Comparison of ENCODE assay signal across 19 cellular contexts in genomic region chr17:75818326-75818885, GRCh38. TPM values are rescaled to one million over a fixed set of nuclear protein-coding genes. Genes with fewer than 3 reads are reported as not detected.
DNase-seq lines count a peak whose midpoint lies in the region; ATAC-seq, FAIRE-seq and TF ChIP-seq lines count a peak whose summit lies in the region.
"Had no signal": no experiment of that assay in that cellular context is flagged by ENCODE, and none has a peak within 500 bp of the region (broad histone marks: within the 10 kb centered on the region; RNA-seq: fewer than 3 reads in every experiment).

No MANE protein-coding gene starts in this region.

- H3K27ac Mint-ChIP-seq in activated T-cell treated with anti-CD3 and anti-CD28 coated beads, Interleukin-2, amount 50 U/mL, for 24 hours, result peak overlapping the region; percentile 53
- H3K27ac Mint-ChIP-seq in stimulated activated effector memory CD8-positive, alpha-beta T cell treated with anti-CD3 and anti-CD28 coated beads, Interleukin-12 subunit alpha, Interleukin-12 subunit beta, amount 100 ng/mL, for 72 hours, result peak overlapping the region; percentile 73
- H3K27ac Mint-ChIP-seq: GM23338 had no signal

- H4K20me1 ChIP-seq in K562 (replicated peaks; ENCODE audit: control insufficient read depth, insufficient read depth, low read length), result no peaks in the 10 kb centered on the region

- no peak overlapping the region for H2AFZ ChIP-seq in K562 (ENCODE audit: low read depth, low read length)
- H2AFZ ChIP-seq: GM23338 had no signal

- no peak for TF ChIP-seq CTCF in K562 (IDR thresholded peaks at IDR 0.05 in 2 of 3, conservative IDR thresholded peaks at IDR 0.05 in 1 of 3; ENCODE audit: insufficient read depth in 2 of 3, low read depth in 1 of 3, low read length in 3 of 3)

- no peak overlapping the region for H3K27ac ChIP-seq in K562 (ENCODE audit: extremely low read depth, low read depth, low read length)
- H3K27ac ChIP-seq: BLaER1 treated with 17β-estradiol and CSF1 and Interleukin-3, amounts not matched to agents 10 nM and 100 nM; Peyer's patch had no signal

- intact Hi-C loops in K562 (cut with micrococcal nuclease), result no loop called here

- TF ChIP-seq POLR2A in K562 (conservative IDR thresholded peaks at IDR 0.05), result no peak

- peaks cover 0 to 26% of the 10 kb centered on the region in 2 experiments; a peak in 1 of 5 replicates for H3K4me1 ChIP-seq in K562 (replicated peaks in 1 of 2; ENCODE audit: control insufficient read depth in 2 of 2, insufficient read depth in 2 of 2, low read length in 2 of 2)

- peaks cover 48% of the 10 kb centered on the region for H3K36me3 ChIP-seq in H7 (replicated peaks; ENCODE audit: control insufficient read depth, insufficient read depth, low read length)
- peaks cover 73% of the 10 kb centered on the region; the same call in 2 of the 3 replicates for H3K36me3 ChIP-seq in K562 (ENCODE audit: control insufficient read depth, insufficient read depth, low read length)

- peaks cover 86% of the 10 kb centered on the region for H3K36me3 Mint-ChIP-seq in activated T-cell treated with anti-CD3 and anti-CD28 coated beads, Interleukin-2, amount 50 U/mL, for 24 hours (ENCODE audit: low read depth)
- peaks cover 84% of the 10 kb centered on the region for H3K36me3 Mint-ChIP-seq in stimulated activated effector memory CD8-positive, alpha-beta T cell treated with anti-CD3 and anti-CD28 coated beads, Interleukin-12 subunit alpha, Interleukin-12 subunit beta, amount 100 ng/mL, for 72 hours

- no peaks in the 10 kb centered on the region for H3K9me3 ChIP-seq in K562 (replicated peaks; ENCODE audit: control insufficient read depth, insufficient read depth, low read depth, low read length)
- H3K9me3 ChIP-seq: BLaER1 treated with 17β-estradiol and CSF1 and Interleukin-3, amounts not matched to agents 10 nM and 100 nM; MG63; Peyer's patch had no signal

- no peak for DNase-seq in activated T-cell treated with anti-CD3 and anti-CD28 coated beads, Interleukin-2, amount 50 U/mL, for 24 hours
- DNase-seq in activated T-cell treated with anti-CD3 and anti-CD28 coated beads, Interleukin-2, amount 50 U/mL, for 48 hours, result no peak
- peak; percentile 37 for DNase-seq in H7
- DNase-seq in K562 (ENCODE audit: extremely low read depth in 1 of 4, low spot score in 3 of 4), result no peak
- DNase-seq in stimulated activated effector memory CD8-positive, alpha-beta T cell treated with anti-CD3 and anti-CD28 coated beads, Interleukin-12 subunit alpha, Interleukin-12 subunit beta, amount 100 ng/mL, for 72 hours (ENCODE audit: low spot score in 2 of 2), result no peak
- no peak for DNase-seq in DMS 273 treated with DMSO at 0.1 percent for 48 hours (lab: John Stamatoyannopoulos, UW)
- DNase-seq in NCI-H2081 treated with DMSO at 0.1 percent for 48 hours (lab: John Stamatoyannopoulos, UW), result no peak
- no peak for DNase-seq in cortex of kidney (lab: John Stamatoyannopoulos, UW)
- DNase-seq: DMS153, EL, MG63, NCI-H1092, NCI-H2227 treated with DMSO at 0.1 percent for 48 hours, NCI-H524 treated with DMSO at 0.1 percent for 48 hours, Peyer's patch, Right ventricle myocardium superior had no signal

- H3K9me1 ChIP-seq in K562 (ENCODE audit: control insufficient read depth, insufficient read depth, low read length), result peaks cover 3% of the 10 kb centered on the region

- no peak for TF ChIP-seq EP300 in K562 (IDR thresholded peaks at IDR 0.05; ENCODE audit: low read length)

- CTCF ChIA-PET in K562 (lab: Yijun Ruan, JAX; ENCODE audit: low intra/inter-chr PET ratio), result no interaction called here

- FAIRE-seq in K562 (lab: Jason Lieb, UNC), result no peak
- FAIRE-seq: A204.1 had no signal

- H3K27me3 Mint-ChIP-seq in activated T-cell treated with anti-CD3 and anti-CD28 coated beads, Interleukin-2, amount 50 U/mL, for 24 hours, result no peaks in the 10 kb centered on the region

- 82% methylated on average over 9 of the region's 16 CpGs for WGBS in K562 (ENCODE audit: insufficient coverage, low coverage, missing lambda C conversion rate)

- H3K4me2 ChIP-seq in K562 (ENCODE audit: insufficient read depth, low read length), result no peak overlapping the region
- H3K4me2 ChIP-seq: BLaER1 treated with 17β-estradiol and CSF1 and Interleukin-3, amounts not matched to agents 10 nM and 100 nM; GM23338 had no signal

- no peak for ATAC-seq in K562
- no peak for ATAC-seq in stimulated activated effector memory CD8-positive, alpha-beta T cell treated with anti-CD3 and anti-CD28 coated beads, Interleukin-12 subunit alpha, Interleukin-12 subunit beta, amount 100 ng/mL, for 72 hours
- ATAC-seq: GM23338 had no signal

- POLR2A ChIA-PET in K562 (lab: Yijun Ruan, JAX), result interaction anchor here (0.5 to 1.3 kb wide), 12 partner anchors 9 to 575 kb away, joined by 3 to 6 read pairs (median 3); no protein-coding TSS in a partner anchor

- in situ Hi-C loops in K562 (cut with MboI), result no loop called here

- TF ChIP-seq RAD21 in K562 (CRISPR knock-in tag; conservative IDR thresholded peaks at IDR 0.05 in 1 of 2, IDR thresholded peaks at IDR 0.05 in 1 of 2), result no peak

- H3K4me1 Mint-ChIP-seq in activated T-cell treated with anti-CD3 and anti-CD28 coated beads, Interleukin-2, amount 50 U/mL, for 24 hours (ENCODE audit: low read depth), result peaks cover 18% of the 10 kb centered on the region
- peaks cover 20% of the 10 kb centered on the region for H3K4me1 Mint-ChIP-seq in stimulated activated effector memory CD8-positive, alpha-beta T cell treated with anti-CD3 and anti-CD28 coated beads, Interleukin-12 subunit alpha, Interleukin-12 subunit beta, amount 100 ng/mL, for 72 hours
- H3K4me1 Mint-ChIP-seq: GM23338 had no signal

- no peaks in the 10 kb centered on the region for H3K79me2 ChIP-seq in K562 (ENCODE audit: control insufficient read depth, insufficient read depth, low read length)

- BruUV-seq in K562 (replicated peaks; lab: Mats Ljungman, UMichigan), result no TSS peak

- no peak overlapping the region for H3K4me3 Mint-ChIP-seq in activated T-cell treated with anti-CD3 and anti-CD28 coated beads, Interleukin-2, amount 50 U/mL, for 24 hours
- H3K4me3 Mint-ChIP-seq in stimulated activated effector memory CD8-positive, alpha-beta T cell treated with anti-CD3 and anti-CD28 coated beads, Interleukin-12 subunit alpha, Interleukin-12 subunit beta, amount 100 ng/mL, for 72 hours, result no peak overlapping the region
- H3K4me3 Mint-ChIP-seq: GM23338 had no signal

- 0 out of 4 replicates have a peak overlapping the region, but pooled peaks of 1 of the 2 experiments have one; percentile 12 for H3K9ac ChIP-seq in K562 (ENCODE audit: insufficient read depth in 1 of 2, low read depth in 2 of 2, low read length in 2 of 2)

- no peaks in the 10 kb centered on the region for H3K27me3 ChIP-seq in H7 (ENCODE audit: control insufficient read depth, insufficient read depth, low read length)
- H3K27me3 ChIP-seq in K562 (ENCODE audit: control insufficient read depth in 2 of 2, insufficient read depth in 2 of 2, low read length in 2 of 2), result no peaks in the 10 kb centered on the region
- H3K27me3 ChIP-seq: BLaER1 treated with 17β-estradiol and CSF1 and Interleukin-3, amounts not matched to agents 10 nM and 100 nM; MG63; Peyer's patch had no signal

- H3K9me3 Mint-ChIP-seq in activated T-cell treated with anti-CD3 and anti-CD28 coated beads, Interleukin-2, amount 50 U/mL, for 24 hours, result no peaks in the 10 kb centered on the region
- H3K9me3 Mint-ChIP-seq in stimulated activated effector memory CD8-positive, alpha-beta T cell treated with anti-CD3 and anti-CD28 coated beads, Interleukin-12 subunit alpha, Interleukin-12 subunit beta, amount 100 ng/mL, for 72 hours, result no peaks in the 10 kb centered on the region
- H3K9me3 Mint-ChIP-seq: GM23338 had no signal

- H3K4me3 ChIP-seq in H7 (ENCODE audit: insufficient read depth, low read depth, low read length) (no peak overlapping the region), K562 (no peak overlapping the region)
- H3K4me3 ChIP-seq: BLaER1 treated with 17β-estradiol and CSF1 and Interleukin-3, amounts not matched to agents 10 nM and 100 nM; GM23338; MG63; Peyer's patch had no signal

RNA-seq across cellular contexts. Expression of gene UNC13D, which starts 25.8 kb away (rescaled TPM):
- 4.2 and 7.2 TPM in 2 replicates for total RNA-seq in H7 (2014; rRNA removed; shearing (Covaris generic))
- 235 and 813 TPM in 2 replicates for total RNA-seq in K562 (2011; cell fraction: chromatin; rRNA removed; ENCODE audit: low replicate concordance)
- total RNA-seq in K562 (2011; cell fraction: nucleolus; rRNA removed), result 592 and 605 TPM in 2 replicates
- total RNA-seq in K562 (2011; cell fraction: nucleoplasm; rRNA removed), result 287 and 294 TPM in 2 replicates
- total RNA-seq in K562 (2014; rRNA removed) (150 and 207 TPM in 2 replicates), K562 (2014; rRNA removed; fragmentation: Illumina TruSeq; extraction: Trizol) (22.9 and 31.6 TPM in 2 replicates), K562 (2015; rRNA removed; fragmentation: Illumina TruSeq; extraction: Trizol) (74.2 and 74.8 TPM in 2 replicates), K562 (2021) (222 and 244 TPM in 2 replicates)
- polyA plus RNA-seq in K562 (2011; rRNA removed) (69.2 and 129 TPM in 2 replicates), K562 (2014; fragmentation: Illumina TruSeq; extraction: Trizol) (66.9 and 108 TPM in 2 replicates), K562 (2014; fragmentation: Nextera tagmentation; extraction: Ambion mirVana) (1 to 10 TPM in 1 of 2 experiments, under 1 TPM in 1; 0.86 to 1.9 TPM), K562 (2014; rRNA removed) (147 and 160 TPM in 2 replicates)
- 51.7 and 114 TPM in 2 replicates for polyA plus RNA-seq in K562 (2011; cell fraction: cytosol; rRNA removed)
- 454 and 648 TPM in 2 replicates for polyA plus RNA-seq in K562 (2011; cell fraction: nucleus; rRNA removed)
- 163 and 235 TPM in 2 replicates for polyA plus RNA-seq in K562 (2012)
- 34.9 and 44.0 TPM in 2 replicates for polyA minus RNA-seq in K562 (2011; rRNA and poly(A)+ RNA removed)
- polyA minus RNA-seq in K562 (2011; cell fraction: cytosol; rRNA and poly(A)+ RNA removed), result 92.5 and 106 TPM in 2 replicates
- 163 and 184 TPM in 2 replicates for polyA minus RNA-seq in K562 (2011; cell fraction: nucleus; rRNA and poly(A)+ RNA removed)

RNA-seq across cellular contexts. Expression of gene UNK, which starts 33.8 kb away (rescaled TPM):
- 17.9 and 21.7 TPM in 2 replicates for total RNA-seq in H7 (2014; rRNA removed; shearing (Covaris generic))
- 112 and 148 TPM in 2 replicates for total RNA-seq in K562 (2011; cell fraction: chromatin; rRNA removed; ENCODE audit: low replicate concordance)
- total RNA-seq in K562 (2011; cell fraction: nucleolus; rRNA removed), result 60.9 and 67.9 TPM in 2 replicates
- 116 and 161 TPM in 2 replicates for total RNA-seq in K562 (2011; cell fraction: nucleoplasm; rRNA removed)
- total RNA-seq in K562 (2014; rRNA removed) (12.8 and 16.0 TPM in 2 replicates), K562 (2014; rRNA removed; fragmentation: Illumina TruSeq; extraction: Trizol) (24.8 and 27.6 TPM in 2 replicates), K562 (2015; rRNA removed; fragmentation: Illumina TruSeq; extraction: Trizol) (25.8 and 27.7 TPM in 2 replicates), K562 (2021) (22.2 and 26.7 TPM in 2 replicates)
- polyA plus RNA-seq in K562 (2011; rRNA removed) (38.6 and 38.7 TPM in 2 replicates), K562 (2014; fragmentation: Illumina TruSeq; extraction: Trizol) (36.5 and 38.1 TPM in 2 replicates), K562 (2014; fragmentation: Nextera tagmentation; extraction: Ambion mirVana) (10 to 100 TPM; 13.7 to 18.8 TPM), K562 (2014; rRNA removed) (24.2 and 25.4 TPM in 2 replicates)
- polyA plus RNA-seq in K562 (2011; cell fraction: cytosol; rRNA removed), result 17.7 and 26.9 TPM in 2 replicates
- 31.3 and 35.3 TPM in 2 replicates for polyA plus RNA-seq in K562 (2011; cell fraction: nucleus; rRNA removed)
- 20.2 and 24.9 TPM in 2 replicates for polyA plus RNA-seq in K562 (2012)
- polyA minus RNA-seq in K562 (2011; rRNA and poly(A)+ RNA removed), result 25.3 and 43.9 TPM in 2 replicates
- polyA minus RNA-seq in K562 (2011; cell fraction: cytosol; rRNA and poly(A)+ RNA removed), result 6.6 and 14.4 TPM in 2 replicates
- 17.8 and 34.1 TPM in 2 replicates for polyA minus RNA-seq in K562 (2011; cell fraction: nucleus; rRNA and poly(A)+ RNA removed)

RNA-seq across cellular contexts. Expression of gene WBP2, which starts 36.7 kb away (rescaled TPM):
- total RNA-seq in H7 (2014; rRNA removed; shearing (Covaris generic)), result 44.8 and 48.2 TPM in 2 replicates
- 86.2 and 163 TPM in 2 replicates for total RNA-seq in K562 (2011; cell fraction: chromatin; rRNA removed; ENCODE audit: low replicate concordance)
- total RNA-seq in K562 (2011; cell fraction: nucleolus; rRNA removed), result 82.5 and 95.5 TPM in 2 replicates
- total RNA-seq in K562 (2011; cell fraction: nucleoplasm; rRNA removed), result 79.1 and 87.2 TPM in 2 replicates
- total RNA-seq in K562 (2014; rRNA removed) (25.2 and 35.8 TPM in 2 replicates), K562 (2014; rRNA removed; fragmentation: Illumina TruSeq; extraction: Trizol) (18.1 and 22.9 TPM in 2 replicates), K562 (2015; rRNA removed; fragmentation: Illumina TruSeq; extraction: Trizol) (13.8 and 16.2 TPM in 2 replicates), K562 (2021) (63.5 and 74.3 TPM in 2 replicates)
- polyA plus RNA-seq in K562 (2011; rRNA removed) (20.0 and 81.3 TPM in 2 replicates), K562 (2014; fragmentation: Illumina TruSeq; extraction: Trizol) (68.6 and 96.0 TPM in 2 replicates), K562 (2014; fragmentation: Nextera tagmentation; extraction: Ambion mirVana) (1 to 10 TPM; 2.2 to 3.7 TPM), K562 (2014; rRNA removed) (30.9 and 33.1 TPM in 2 replicates)
- polyA plus RNA-seq in K562 (2011; cell fraction: cytosol; rRNA removed), result 25.6 and 40.9 TPM in 2 replicates
- polyA plus RNA-seq in K562 (2011; cell fraction: nucleus; rRNA removed), result 60.4 and 70.3 TPM in 2 replicates
- 83.9 and 158 TPM in 2 replicates for polyA plus RNA-seq in K562 (2012)
- 25.4 and 47.1 TPM in 2 replicates for polyA minus RNA-seq in K562 (2011; rRNA and poly(A)+ RNA removed)
- polyA minus RNA-seq in K562 (2011; cell fraction: cytosol; rRNA and poly(A)+ RNA removed), result 45.1 and 49.2 TPM in 2 replicates
- 30.4 and 43.1 TPM in 2 replicates for polyA minus RNA-seq in K562 (2011; cell fraction: nucleus; rRNA and poly(A)+ RNA removed)

RNA-seq across cellular contexts. Expression of gene GALK1, which starts 53.4 kb away (rescaled TPM):
- 43.4 and 47.2 TPM in 2 replicates for total RNA-seq in H7 (2014; rRNA removed; shearing (Covaris generic))
- 12.6 and 46.2 TPM in 2 replicates for total RNA-seq in K562 (2011; cell fraction: chromatin; rRNA removed; ENCODE audit: low replicate concordance)
- 46.2 and 53.6 TPM in 2 replicates for total RNA-seq in K562 (2011; cell fraction: nucleolus; rRNA removed)
- 21.6 and 27.1 TPM in 2 replicates for total RNA-seq in K562 (2011; cell fraction: nucleoplasm; rRNA removed)
- 51.6 and 58.5 TPM in 2 replicates for total RNA-seq in K562 (2014; rRNA removed)
- 2.2 and 4.2 TPM in 2 replicates for total RNA-seq in K562 (2014; rRNA removed; fragmentation: Illumina TruSeq; extraction: Trizol)
- 23.2 and 23.4 TPM in 2 replicates for total RNA-seq in K562 (2015; rRNA removed; fragmentation: Illumina TruSeq; extraction: Trizol)
- total RNA-seq in K562 (2021), result 41.6 and 46.7 TPM in 2 replicates
- polyA plus RNA-seq in K562 (2011; rRNA removed), result 17.4 and 31.4 TPM in 2 replicates
- polyA plus RNA-seq in K562 (2011; cell fraction: cytosol; rRNA removed), result 40.3 and 101 TPM in 2 replicates
- 71.0 and 91.6 TPM in 2 replicates for polyA plus RNA-seq in K562 (2011; cell fraction: nucleus; rRNA removed)
- polyA plus RNA-seq in K562 (2012), result 29.9 and 60.2 TPM in 2 replicates
- polyA plus RNA-seq in K562 (2014; fragmentation: Illumina TruSeq; extraction: Trizol), result 6.1 and 15.8 TPM in 2 replicates
- polyA plus RNA-seq in K562 (2014; fragmentation: Nextera tagmentation; extraction: Ambion mirVana), result 1 to 10 TPM in 1 of 2 experiments, under 1 TPM in 1; 0.45 to 2.1 TPM
- polyA plus RNA-seq in K562 (2014; rRNA removed), result 36.4 and 40.3 TPM in 2 replicates
- 7.4 and 9.8 TPM in 2 replicates for polyA minus RNA-seq in K562 (2011; rRNA and poly(A)+ RNA removed)
- 23.4 and 30.8 TPM in 2 replicates for polyA minus RNA-seq in K562 (2011; cell fraction: cytosol; rRNA and poly(A)+ RNA removed)
- polyA minus RNA-seq in K562 (2011; cell fraction: nucleus; rRNA and poly(A)+ RNA removed), result 18.3 and 25.1 TPM in 2 replicates

RNA-seq across cellular contexts. Expression of gene TRIM47, which starts 60.0 kb away (rescaled TPM):
- total RNA-seq in H7 (2014; rRNA removed; shearing (Covaris generic)), result 8.5 and 14.1 TPM in 2 replicates
- total RNA-seq in K562 (2011; cell fraction: chromatin; rRNA removed; ENCODE audit: low replicate concordance), result 3.4 and 21.0 TPM in 2 replicates
- 13.6 and 18.0 TPM in 2 replicates for total RNA-seq in K562 (2011; cell fraction: nucleolus; rRNA removed)
- 5.5 and 10.1 TPM in 2 replicates for total RNA-seq in K562 (2011; cell fraction: nucleoplasm; rRNA removed)
- 4.0 and 4.6 TPM in 2 replicates for total RNA-seq in K562 (2014; rRNA removed)
- total RNA-seq in K562 (2014; rRNA removed; fragmentation: Illumina TruSeq; extraction: Trizol), result 1.0 and 1.1 TPM in 2 replicates
- total RNA-seq in K562 (2015; rRNA removed; fragmentation: Illumina TruSeq; extraction: Trizol), result 3.9 and 4.3 TPM in 2 replicates
- total RNA-seq in K562 (2021), result 5.8 and 6.1 TPM in 2 replicates
- polyA plus RNA-seq in K562 (2011; rRNA removed), result 3.2 and 5.6 TPM in 2 replicates
- 5.1 and 9.1 TPM in 2 replicates for polyA plus RNA-seq in K562 (2011; cell fraction: cytosol; rRNA removed)
- polyA plus RNA-seq in K562 (2011; cell fraction: nucleus; rRNA removed), result 15.5 and 18.6 TPM in 2 replicates
- 4.2 and 6.8 TPM in 2 replicates for polyA plus RNA-seq in K562 (2012)
- 1.9 and 3.4 TPM in 2 replicates for polyA plus RNA-seq in K562 (2014; fragmentation: Illumina TruSeq; extraction: Trizol)
- polyA plus RNA-seq in K562 (2014; fragmentation: Nextera tagmentation; extraction: Ambion mirVana), result under 1 TPM; 0.56 to 0.63 TPM
- 3.7 and 5.5 TPM in 2 replicates for polyA plus RNA-seq in K562 (2014; rRNA removed)
- 1.9 and 2.6 TPM in 2 replicates for polyA minus RNA-seq in K562 (2011; rRNA and poly(A)+ RNA removed)
- polyA minus RNA-seq in K562 (2011; cell fraction: cytosol; rRNA and poly(A)+ RNA removed), result 4.6 and 5.6 TPM in 2 replicates
- polyA minus RNA-seq in K562 (2011; cell fraction: nucleus; rRNA and poly(A)+ RNA removed), result 8.6 and 9.2 TPM in 2 replicates
